Comparison of ENCODE assay signal across 8 cellular contexts in the genomic region with DNA sequence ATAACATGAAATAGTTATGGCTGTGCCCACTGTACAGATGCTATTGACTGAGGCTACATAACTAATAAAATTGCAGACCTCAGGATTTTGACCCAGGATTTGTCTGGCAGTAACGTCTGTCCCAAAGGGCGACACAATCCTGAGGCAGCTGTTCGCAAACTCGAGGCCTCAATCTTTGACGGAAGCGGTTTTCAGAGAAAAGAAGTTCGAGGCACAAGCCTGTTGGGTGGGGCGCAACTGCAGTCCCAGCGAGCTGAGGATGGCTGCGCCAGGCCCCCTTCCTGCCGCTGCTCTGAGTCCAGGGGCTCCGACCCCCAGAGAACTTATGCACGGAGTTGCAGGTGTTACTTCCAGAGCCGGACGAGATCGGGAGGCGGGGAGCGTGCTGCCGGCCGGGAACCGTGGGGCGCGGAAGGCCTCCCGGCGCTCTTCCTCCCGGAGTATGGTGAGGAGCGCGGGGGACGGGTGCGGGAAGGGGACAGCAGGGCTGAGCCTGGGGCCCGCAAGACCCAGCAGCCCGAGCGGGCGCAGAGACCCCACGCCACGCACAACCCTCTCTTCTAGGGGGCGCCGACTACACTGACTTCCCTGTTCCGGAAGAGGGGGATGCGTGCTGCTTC.
A peak's percentile ranks its signal among the peaks of the same experiment; 100 is the strongest.
DNase-seq lines count a peak whose midpoint lies in the region.

Gene PARP15, plus strand, starts transcription at position 242 of the 620 bp plus-strand sequence. Its CDS starts 18 bp downstream, at position 260.

- H3K27ac ChIP-seq in iPS DF 6.9 (ENCODE audit: low read length): no peak within 1 kb of the TSS

- H3K9me3 ChIP-seq in iPS DF 6.9 (ENCODE audit: control insufficient read depth, insufficient read depth, low read length): peaks cover 3% of the 10 kb centered on the region; the same call in 1 of the 2 replicates

- DNase-seq in activated gamma-delta T cell treated with Interleukin-2 at 50 U/mL for 16 hours (peak; percentile 45), activated gamma-delta T cell (lab: John Stamatoyannopoulos, UW) (no peak), iPS DF 6.9 (ENCODE audit: low read depth, low spot score) (no peak), DMS79 (lab: John Stamatoyannopoulos, UW) (no peak), COLO829 (ENCODE audit: low spot score) (no peak), NCI-H2227 treated with DMSO at 0.1 percent for 48 hours (lab: John Stamatoyannopoulos, UW) (no peak)
- DNase-seq in activated naive CD4-positive, alpha-beta T cell treated with Interleukin-2 at 50 U/mL for 16 hours: peak; percentile 48
- peak; percentile 39 for DNase-seq in stimulated activated CD4-positive, alpha-beta T cell treated with anti-CD3 and anti-CD28 coated beads, Interleukin-1b, Interleukin-23, amount 100 ng/mL, for 48 hours

- H3K4me1 ChIP-seq in iPS DF 6.9 (ENCODE audit: control insufficient read depth, insufficient read depth, low read length): no peaks in the 10 kb centered on the region; the same call in 1 of the 2 replicates

- WGBS in iPS DF 6.9 (ENCODE audit: insufficient coverage, insufficient read length): no CpG with 5 or more reads among the region's 40 CpGs

- no peaks in the 10 kb centered on the region for H3K36me3 ChIP-seq in iPS DF 6.9 (ENCODE audit: control insufficient read depth, insufficient read depth, low read length)

- H3K27me3 ChIP-seq in iPS DF 6.9 (ENCODE audit: control insufficient read depth, insufficient read depth, low read length): no peaks in the 10 kb centered on the region

- peak within 1 kb of the TSS; percentile 64; the same call in 1 of the 2 replicates for H3K4me3 ChIP-seq in iPS DF 6.9 (ENCODE audit: low read length)

Comparison
In these comparisons a context has a peak if more than half of its experiments do, and no peak if none do; other contexts are left out.
1. DNase-seq: peak in activated gamma-delta T cell treated with Interleukin-2 at 50 U/mL for 16 hours (single experiment), activated naive CD4-positive, alpha-beta T cell treated with Interleukin-2 at 50 U/mL for 16 hours (single experiment) and stimulated activated CD4-positive, alpha-beta T cell treated with anti-CD3 and anti-CD28 coated beads, Interleukin-1b, Interleukin-23, amount 100 ng/mL, for 48 hours (single experiment); none in activated gamma-delta T cell (single experiment), iPS DF 6.9 (single experiment), DMS79 (single experiment), COLO829 (single experiment) and NCI-H2227 treated with DMSO at 0.1 percent for 48 hours (single experiment).